10 cellular contexts compared by ENCODE assay signal in the genomic region with DNA sequence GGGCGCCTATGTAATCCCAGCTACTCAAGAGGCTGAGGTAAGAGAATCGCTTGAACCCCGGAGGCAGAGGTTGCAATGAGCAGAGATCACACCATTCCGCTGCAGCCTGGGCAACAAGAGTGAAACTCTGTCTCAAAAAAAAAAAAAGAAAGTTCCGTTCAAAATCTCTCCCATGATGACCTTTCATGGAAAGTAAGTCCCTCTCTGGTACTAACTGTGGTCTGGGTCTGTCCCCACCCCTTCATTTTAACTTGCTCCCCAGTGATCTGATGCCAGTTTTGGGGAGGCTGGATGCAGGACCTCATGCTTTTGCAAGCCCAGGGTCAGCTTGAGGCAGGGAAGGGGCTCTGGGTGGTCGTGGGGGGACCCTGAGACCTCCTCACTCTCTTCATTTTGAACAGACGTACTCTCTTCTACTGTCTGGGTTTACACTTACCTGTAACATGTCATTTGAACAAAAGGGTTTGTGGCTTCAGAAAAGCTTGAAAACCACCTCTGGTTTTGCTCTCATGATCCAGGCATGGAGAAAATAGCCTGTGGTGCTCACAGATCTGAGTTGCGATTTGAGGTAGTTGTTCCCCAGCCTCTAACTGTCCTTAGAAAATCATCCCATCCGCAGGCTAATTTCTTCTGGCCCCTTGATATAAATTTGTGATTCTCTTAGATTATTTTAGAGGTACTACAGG. TPM values are rescaled to one million over a fixed set of nuclear protein-coding genes. Genes with fewer than 3 reads are reported as not detected.
"Had no signal": no experiment of that assay in that cellular context is flagged by ENCODE, and none has a peak within 500 bp of the region (broad histone marks: within the 10 kb centered on the region; RNA-seq: fewer than 3 reads in every experiment).

No MANE protein-coding gene starts in this region.

RNA-seq across cellular contexts. Expression of gene CD8B2, which starts 19.0 kb away (rescaled TPM):
- total RNA-seq: activated CD4-positive, alpha-beta T cell treated with anti-CD3 and anti-CD28 coated beads, Interleukin-2, amount 10 ng/mL, durations not matched to agents 7 days and 5 days; adrenal gland; astrocyte; body of pancreas; cardiac septum; M059J; SJCRH30; T-helper 17 cell; WTC11 had no signal
- polyA plus RNA-seq: adrenal gland, IgD-negative memory B cell had no signal

RNA-seq across cellular contexts. Expression of gene RGPD3, which starts 37.9 kb away (rescaled TPM):
- total RNA-seq: SJCRH30 had no signal
